ENCODE assay signal across 8 cellular contexts in the genomic region with DNA sequence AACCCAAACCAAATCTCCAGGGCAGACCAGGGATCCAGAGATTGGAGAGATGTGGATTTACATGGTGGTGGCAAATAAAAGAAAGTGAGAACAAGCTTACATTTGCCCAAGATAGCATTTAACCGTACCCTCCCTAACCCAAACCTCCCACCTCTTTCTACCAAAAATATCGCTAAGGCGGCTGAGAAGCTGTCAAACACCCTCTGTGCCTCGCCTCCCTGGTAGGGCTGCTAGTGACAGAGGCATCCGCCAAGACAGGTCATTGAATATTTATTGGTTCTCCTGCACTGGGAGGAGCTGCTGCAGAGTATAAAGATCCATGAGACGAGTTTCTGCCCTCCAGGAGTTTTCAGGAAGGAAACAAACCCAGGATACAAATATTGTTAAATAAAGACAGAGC.
A peak's percentile ranks its signal among the peaks of the same experiment; 100 is the strongest.
DNase-seq lines count a peak whose midpoint lies in the region; TF ChIP-seq lines count a peak whose summit lies in the region.
"Had no signal": no experiment of that assay in that cellular context is flagged by ENCODE, and none has a peak within 500 bp of the region (broad histone marks: within the 10 kb centered on the region; RNA-seq: fewer than 3 reads in every experiment).

No MANE protein-coding gene starts in this region.

- H3K9me2 ChIP-seq in Loucy (replicated peaks; ENCODE audit: low read depth, low read length): no peaks in the 10 kb centered on the region

- no peak overlapping the region for H3K4me3 ChIP-seq in Loucy (ENCODE audit: low read length, poor library complexity, severe bottlenecking)
- H3K4me3 ChIP-seq in neuron (ENCODE audit: low read length): no peak overlapping the region
- H3K4me3 ChIP-seq: HAP-1 had no signal

- TF ChIP-seq CTCF in Loucy (conservative IDR thresholded peaks at IDR 0.05; ENCODE audit: low read length): no peak

- no peaks in the 10 kb centered on the region for H3K27me3 ChIP-seq in Loucy (ENCODE audit: insufficient read depth, low read length, poor library complexity, severe bottlenecking)
- no peaks in the 10 kb centered on the region for H3K27me3 ChIP-seq in neuron (ENCODE audit: insufficient read depth, low read length)

- no peaks in the 10 kb centered on the region for H3K79me2 ChIP-seq in Loucy (ENCODE audit: insufficient read depth, low read length)

- H3K9me3 ChIP-seq in Loucy (ENCODE audit: insufficient read depth, low read depth, low read length) (no peaks in the 10 kb centered on the region), neuron (ENCODE audit: low read length) (no peaks in the 10 kb centered on the region)
- H3K9me3 ChIP-seq: HAP-1 had no signal

- no peaks in the 10 kb centered on the region for H3F3A ChIP-seq in Loucy (ENCODE audit: low read depth)

- DNase-seq in head of caudate nucleus: peak in 37 of 42 donors; percentile 13 to 88 (median 53)
- no peak for DNase-seq in COLO668 (lab: John Stamatoyannopoulos, UW; ENCODE audit: unreplicated experiment)
- no peak for DNase-seq in activated CD4-positive, alpha-beta T cell treated with anti-CD3 and anti-CD28 coated beads, Interleukin-2, amount 50 U/mL, for 1 hour
- DNase-seq in OCI-M1 (lab: John Stamatoyannopoulos, UW): no peak
- DNase-seq: GF-D8 had no signal

- no peak overlapping the region for H3K4me2 ChIP-seq in Loucy (ENCODE audit: low read depth, low read length, poor library complexity, severe bottlenecking)

- intact Hi-C loops in head of caudate nucleus (cut with DNase I): loop anchor here (5.0 to 10.0 kb wide), 2 partner anchors 566 to 663 kb away; a partner anchor contains a TSS

- H3K4me1 ChIP-seq in Loucy (ENCODE audit: insufficient read depth, low read length, poor library complexity, severe bottlenecking) (no peaks in the 10 kb centered on the region), neuron (ENCODE audit: insufficient read depth, low read length) (no peaks in the 10 kb centered on the region)
- H3K4me1 ChIP-seq: HAP-1 had no signal

- H4K20me1 ChIP-seq in Loucy (ENCODE audit: insufficient read depth, low read length, poor library complexity, severe bottlenecking): no peaks in the 10 kb centered on the region

- H3K9ac ChIP-seq in Loucy (ENCODE audit: low read depth, low read length, poor library complexity, severe bottlenecking): no peak overlapping the region

- H2AFZ ChIP-seq in Loucy (ENCODE audit: low read length): 0 out of 2 replicates have a peak overlapping the region, but pooled peaks have one; percentile 66
- H2AFZ ChIP-seq in neuron (ENCODE audit: low read depth, low read length): peak overlapping the region; percentile 28

- H3K36me3 ChIP-seq in Loucy (ENCODE audit: insufficient read depth, low read length): no peaks in the 10 kb centered on the region
- H3K36me3 ChIP-seq in neuron (ENCODE audit: insufficient read depth, low read length): no peaks in the 10 kb centered on the region
- H3K36me3 ChIP-seq: HAP-1 had no signal

Comparison
In these comparisons a context has a peak if more than half of its experiments do, and no peak if none do; other contexts are left out.
1. DNase-seq: peak in head of caudate nucleus (37 of 42); none in COLO668 (single experiment), activated CD4-positive, alpha-beta T cell treated with anti-CD3 and anti-CD28 coated beads, Interleukin-2, amount 50 U/mL, for 1 hour (single experiment) and OCI-M1 (single experiment).